Comparison of ENCODE assay signal across 18 cellular contexts in the genomic region with DNA sequence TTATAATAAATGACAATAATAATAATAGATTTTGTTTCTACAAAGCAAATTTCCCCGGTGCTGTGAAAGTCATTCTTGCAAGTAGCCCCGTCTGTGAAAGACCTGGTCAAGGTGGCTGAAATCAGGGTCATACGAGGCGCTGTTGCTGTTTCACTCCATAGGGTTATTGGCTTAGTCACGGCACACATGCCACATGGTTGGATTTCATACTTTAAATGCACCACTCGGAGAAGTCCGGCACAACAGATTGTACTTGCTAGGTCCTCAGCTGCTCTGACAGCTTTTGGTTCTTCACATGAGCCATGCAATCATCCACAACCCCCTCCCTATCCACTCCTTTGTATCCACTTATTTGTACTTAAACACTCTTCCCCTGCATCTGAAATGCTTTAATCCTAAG.
DNase-seq lines count a peak whose midpoint lies in the region; ATAC-seq, FAIRE-seq and TF ChIP-seq lines count a peak whose summit lies in the region.
"Had no signal": no experiment of that assay in that cellular context is flagged by ENCODE, and none has a peak within 500 bp of the region (broad histone marks: within the 10 kb centered on the region; RNA-seq: fewer than 3 reads in every experiment).

No MANE protein-coding gene starts in this region.

- no peak overlapping the region for H3K4ac ChIP-seq in IMR-90 (ENCODE audit: low read depth, low read length)

- in situ Hi-C loops in IMR-90 (cut with MboI; ENCODE audit: low sequenced_read_pairs): loop anchor here (10.0 kb wide), 1 partner anchor 217 kb away; no protein-coding TSS in a partner anchor

- no TSS peak for BruUV-seq in IMR-90 (replicated peaks; lab: Mats Ljungman, UMichigan)

- H3K4me1 ChIP-seq in IMR-90 (ENCODE audit: control insufficient read depth, insufficient read depth, low read length) (no peaks in the 10 kb centered on the region), gastroesophageal sphincter (peaks cover 0 to 46% (median 6%) of the 10 kb centered on the region in 3 donors), smooth muscle cell (ENCODE audit: low read depth) (no peaks in the 10 kb centered on the region)
- H3K4me1 ChIP-seq: SJCRH30 had no signal

- H2AFZ ChIP-seq in IMR-90 (replicated peaks; ENCODE audit: low read length, poor library complexity) (no peak overlapping the region), smooth muscle cell (ENCODE audit: low read depth) (no peak overlapping the region)

- 0 out of 2 replicates have a peak overlapping the region, but pooled peaks have one; percentile 28 for H3K23ac ChIP-seq in IMR-90 (ENCODE audit: low read depth, low read length)

- peaks cover 3 to 34% of the 10 kb centered on the region in 2 experiments; a peak in 3 of 4 replicates for H3K79me1 ChIP-seq in IMR-90 (ENCODE audit: low read depth in 1 of 2, low read length in 2 of 2)

- no peak overlapping the region for H3K4me3 ChIP-seq in IMR-90 (ENCODE audit: insufficient read depth, low read depth, low read length)
- H3K4me3 ChIP-seq in gastroesophageal sphincter: no peak overlapping the region
- no peak overlapping the region for H3K4me3 ChIP-seq in smooth muscle cell
- H3K4me3 ChIP-seq: SJCRH30 had no signal

- H4K91ac ChIP-seq in IMR-90 (ENCODE audit: insufficient read depth, low read depth, low read length): no peak overlapping the region

- H3F3A ChIP-seq in smooth muscle cell (ENCODE audit: low read depth): peaks cover 87% of the 10 kb centered on the region

- ATAC-seq in IMR-90 (ENCODE audit: low read depth) (no peak), gastroesophageal sphincter (no peak)
- no peak for ATAC-seq in activated T-cell treated with anti-CD3 and anti-CD28 coated beads, Interleukin-2, amount 50 U/mL, for 4 hours
- ATAC-seq: PC-3 had no signal

- H3K36me3 ChIP-seq in IMR-90 (ENCODE audit: control insufficient read depth, insufficient read depth, low read length) (peaks cover 61% of the 10 kb centered on the region), gastroesophageal sphincter (peaks cover 3 to 88% of the 10 kb centered on the region in 2 donors), smooth muscle cell (ENCODE audit: low read depth) (peaks cover 69% of the 10 kb centered on the region)

- WGBS in IMR-90 (ENCODE audit: extremely low coverage in 2 of 2, insufficient read length in 1 of 2), 2 experiments: 96% methylated on average over 4 of the region's 7 CpGs; no CpG with 5 or more reads in 1 of the 2 experiments
- 74% methylated on average over 7 of the region's 7 CpGs for WGBS in gastroesophageal sphincter (ENCODE audit: low coverage in 1 of 2), 2 donors
- 96% methylated on average over 7 of the region's 7 CpGs for WGBS in smooth muscle cell (ENCODE audit: low lambda C conversion rate)

- H3K9me3 Mint-ChIP-seq in activated T-cell treated with anti-CD3 and anti-CD28 coated beads, Interleukin-2, amount 50 U/mL, for 4 hours: no peaks in the 10 kb centered on the region

- H4K8ac ChIP-seq in IMR-90 (ENCODE audit: low read depth in 2 of 2, low read length in 2 of 2): no peak overlapping the region

- no peaks in the 10 kb centered on the region for H3K36me3 Mint-ChIP-seq in activated T-cell treated with anti-CD3 and anti-CD28 coated beads, Interleukin-2, amount 50 U/mL, for 4 hours (ENCODE audit: insufficient read depth)
- H3K36me3 Mint-ChIP-seq: CD14-positive monocyte had no signal

- H3K27ac ChIP-seq in IMR-90 (ENCODE audit: insufficient read depth, low read length) (no peak overlapping the region), gastroesophageal sphincter (peak overlapping the region in 3 of 4 donors; percentile 30 to 75 (median 69)), smooth muscle cell (ENCODE audit: low read depth) (peak overlapping the region; percentile 20)
- H3K27ac ChIP-seq: KMS-11, SJCRH30 had no signal

- H2AK5ac ChIP-seq in IMR-90 (ENCODE audit: low read depth, low read length): 0 out of 2 replicates have a peak overlapping the region, but pooled peaks have one; percentile 2

- TF ChIP-seq EP300 in gastroesophageal sphincter (IDR thresholded peaks at IDR 0.05): no peak

- H3K9ac ChIP-seq in IMR-90 (ENCODE audit: low read depth, low read length) (no peak overlapping the region), smooth muscle cell (ENCODE audit: low read depth) (no peak overlapping the region)
- H3K9ac ChIP-seq: KMS-11 had no signal

- H2BK5ac ChIP-seq in IMR-90 (ENCODE audit: low read depth, low read length, poor library complexity, severe bottlenecking): no peak overlapping the region

- no peak for TF ChIP-seq POLR2A in IMR-90 (IDR thresholded peaks at IDR 0.05; ENCODE audit: low read depth, low read length)
- no peak for TF ChIP-seq POLR2A in gastroesophageal sphincter (IDR thresholded peaks at IDR 0.05)

- no peak overlapping the region for H3K4me3 Mint-ChIP-seq in activated T-cell treated with anti-CD3 and anti-CD28 coated beads, Interleukin-2, amount 50 U/mL, for 4 hours
- H3K4me3 Mint-ChIP-seq: CD14-positive monocyte had no signal

- no peak overlapping the region for H3K56ac ChIP-seq in IMR-90 (ENCODE audit: extremely low read depth, insufficient read depth, low read length)

- TF ChIP-seq RAD21 in IMR-90 (IDR thresholded peaks at IDR 0.05; ENCODE audit: low read length): no peak

- DNase-seq in IMR-90 (no peak), NCI-H524 treated with DMSO at 0.1 percent for 48 hours (lab: John Stamatoyannopoulos, UW) (peak; percentile 57), smooth muscle cell (lab: John Stamatoyannopoulos, UW; ENCODE audit: unreplicated experiment) (no peak), frontal cortex (ENCODE audit: low spot score in 2 of 2) (no peak), SIG-M5 treated with dmso at 0.1 percent for 504 hours (lab: John Stamatoyannopoulos, UW; ENCODE audit: unreplicated experiment) (no peak)
- no peak for DNase-seq in activated T-cell treated with anti-CD3 and anti-CD28 coated beads, Interleukin-2, amount 50 U/mL, for 4 hours
- DNase-seq: ACHN, DND-41, H7, MV-4-11, NCI-H1694 treated with DMSO at 0.1 percent for 48 hours, NCI-H510A, PC-3, RPMI8226, SJCRH30 had no signal

- POLR2A ChIA-PET in IMR-90 (lab: Charles Lee; ENCODE audit: unreplicated experiment): no interaction called here

- H2BK120ac ChIP-seq in IMR-90 (ENCODE audit: low read depth, low read length): no peak overlapping the region

- no peak overlapping the region for H2AK9ac ChIP-seq in IMR-90 (replicated peaks; ENCODE audit: low read depth, low read length, poor library complexity)

- H3K4me2 ChIP-seq in IMR-90 (ENCODE audit: low read depth, low read length): no peak overlapping the region
- H3K4me2 ChIP-seq in smooth muscle cell: no peak overlapping the region
- H3K4me2 ChIP-seq: KMS-11 had no signal

- intact Hi-C loops in IMR-90 (cut with micrococcal nuclease): no loop called here

- no peak overlapping the region for H2BK20ac ChIP-seq in IMR-90 (ENCODE audit: low read depth, low read length)

- no peak overlapping the region for H3K18ac ChIP-seq in IMR-90 (ENCODE audit: low read depth, low read length)

- dilution Hi-C loops in IMR-90 (cut with HindIII; ENCODE audit: low sequenced_read_pairs, unreplicated experiment): no loop called here

- peaks cover 51% of the 10 kb centered on the region for H3K27me3 Mint-ChIP-seq in activated T-cell treated with anti-CD3 and anti-CD28 coated beads, Interleukin-2, amount 50 U/mL, for 4 hours (ENCODE audit: low read depth)

- H3K9me3 ChIP-seq in IMR-90 (ENCODE audit: control insufficient read depth, insufficient read depth, low read length): no peaks in the 10 kb centered on the region
- H3K9me3 ChIP-seq in gastroesophageal sphincter: no peaks in the 10 kb centered on the region
- H3K9me3 ChIP-seq in smooth muscle cell (replicated peaks; ENCODE audit: low read depth): no peaks in the 10 kb centered on the region
- H3K9me3 ChIP-seq: SJCRH30 had no signal

- no peak overlapping the region for H2BK15ac ChIP-seq in IMR-90 (ENCODE audit: low read depth, low read length)

- peaks cover 21% of the 10 kb centered on the region for H3K9me1 ChIP-seq in IMR-90 (ENCODE audit: insufficient read depth, low read length)

- no peak overlapping the region for H4K5ac ChIP-seq in IMR-90 (ENCODE audit: low read depth, low read length)

- CTCF ChIA-PET in IMR-90 (lab: Yijun Ruan, JAX): no interaction called here

- no peak overlapping the region for H3K14ac ChIP-seq in IMR-90 (replicated peaks; ENCODE audit: low read depth, low read length)

- TF ChIP-seq CTCF in IMR-90 (conservative IDR thresholded peaks at IDR 0.05; ENCODE audit: low read depth, low read length): no peak
- no peak for TF ChIP-seq CTCF in gastroesophageal sphincter (IDR thresholded peaks at IDR 0.05)
- TF ChIP-seq CTCF in smooth muscle cell (IDR thresholded peaks at IDR 0.05; ENCODE audit: borderline replicate concordance, insufficient read depth, poor library complexity, severe bottlenecking): no peak

- H3K79me2 ChIP-seq in smooth muscle cell (ENCODE audit: low read depth): peaks cover 40% of the 10 kb centered on the region

- H3K4me1 Mint-ChIP-seq in activated T-cell treated with anti-CD3 and anti-CD28 coated beads, Interleukin-2, amount 50 U/mL, for 4 hours (ENCODE audit: low read depth): no peaks in the 10 kb centered on the region
- H3K4me1 Mint-ChIP-seq: CD14-positive monocyte had no signal

- H4K20me1 ChIP-seq in IMR-90 (ENCODE audit: insufficient read depth, low read length) (no peaks in the 10 kb centered on the region), smooth muscle cell (ENCODE audit: low read depth) (peaks cover 5% of the 10 kb centered on the region)

- H3K27me3 ChIP-seq in IMR-90 (ENCODE audit: control insufficient read depth, insufficient read depth, low read length) (no peaks in the 10 kb centered on the region), gastroesophageal sphincter (no peaks in the 10 kb centered on the region), smooth muscle cell (ENCODE audit: low read depth) (no peaks in the 10 kb centered on the region)
- H3K27me3 ChIP-seq: SJCRH30 had no signal

- FAIRE-seq in frontal cortex (lab: Jason Lieb, UNC): no peak

TF ChIP-seq in IMR-90, 13 proteins besides CTCF, POLR2A, EP300 and RAD21:
- TF ChIP-seq RFX5 (IDR thresholded peaks at IDR 0.05; ENCODE audit: low read depth, low read length): no peak
- TF ChIP-seq FOS (IDR thresholded peaks at IDR 0.05; ENCODE audit: low read depth, low read length): no peak
- no peak for TF ChIP-seq SMC3 (IDR thresholded peaks at IDR 0.05; ENCODE audit: low read depth, low read length)
TF ChIP-seq in IMR-90: peak in this region for 0.
